27 cellular contexts compared by ENCODE assay signal in the genomic region with DNA sequence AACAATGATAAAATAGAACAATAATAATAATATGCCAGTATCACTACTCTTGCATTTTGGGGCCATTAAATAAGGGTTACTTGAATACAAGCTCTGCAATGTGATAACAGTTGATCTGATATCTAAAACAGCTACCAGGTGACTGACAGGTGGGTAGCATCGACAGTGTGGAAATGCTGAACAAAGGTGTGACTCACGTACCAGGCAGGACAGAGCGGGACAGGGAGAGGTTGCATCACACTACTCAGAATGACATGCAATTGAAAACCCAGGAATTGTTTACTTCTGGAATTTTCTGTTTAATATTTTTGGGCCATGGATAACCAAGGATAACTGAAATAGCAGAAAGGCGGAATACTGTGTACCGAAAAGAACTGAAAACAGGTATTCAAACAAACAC. TPM values are rescaled to one million over a fixed set of nuclear protein-coding genes. Genes with fewer than 3 reads are reported as not detected.
"Had no signal": no experiment of that assay in that cellular context is flagged by ENCODE, and none has a peak within 500 bp of the region (broad histone marks: within the 10 kb centered on the region; RNA-seq: fewer than 3 reads in every experiment).

No MANE protein-coding gene starts in this region.

- H3K36me3 ChIP-seq: cardiac muscle cell, neural progenitor cell, transverse colon, uterus had no signal

- H2AFZ ChIP-seq: hepatocyte, neural progenitor cell had no signal

- H3K27me3 ChIP-seq: hepatocyte, neural progenitor cell, transverse colon, uterus had no signal

- H3K79me2 ChIP-seq: hepatocyte had no signal

- H3K4me1 ChIP-seq: neural progenitor cell, transverse colon, uterus had no signal

- ATAC-seq: activated T-cell treated with anti-CD3 and anti-CD28 coated beads, Interleukin-2, amount 50 U/mL, for 72 hours; left lobe of liver; naive thymus-derived CD8-positive, alpha-beta T cell; stimulated activated naive B cell treated with anti-CD40 and anti-IgM and Interleukin-4, amounts not matched to agents 10 μg/mL and 1 μg/mL and 100 μg/mL, for 72 hours had no signal

- H3K27ac ChIP-seq: cardiac muscle cell, hepatocyte, neural progenitor cell, transverse colon, uterus had no signal

- DNase-seq: activated CD4-positive, alpha-beta memory T cell treated with anti-CD3 and anti-CD28 coated beads, Interleukin-2, amount 10 ng/mL, durations not matched to agents 7 days and 5 days; activated CD4-positive, alpha-beta T cell treated with anti-CD3 and anti-CD28 coated beads for 48 hours; activated CD4-positive, CD25-positive, alpha-beta regulatory T cell; activated effector memory CD4-positive, alpha-beta T cell treated with Interleukin-2 at 50 U/mL for 16 hours; activated naive CD4-positive, alpha-beta T cell treated with anti-CD3 and anti-CD28 coated beads for 36 hours; activated naive CD8-positive, alpha-beta T cell treated with anti-CD3 and anti-CD28 coated beads, Interleukin-2, amount 10 ng/mL, durations not matched to agents 7 days and 5 days; activated T-cell treated with anti-CD3 and anti-CD28 coated beads, Interleukin-2, amount 50 U/mL, for 72 hours; amniotic stem cell; effector CD8-positive, alpha-beta T cell; glutamatergic neuron; immature natural killer cell; naive thymus-derived CD8-positive, alpha-beta T cell; retina; stimulated activated CD4-positive, alpha-beta T cell treated with anti-CD3 and anti-CD28 coated beads, Interleukin-2, amount 100 ng/mL, for 48 hours; stimulated activated CD8-positive, alpha-beta memory T cell treated with anti-CD3 and anti-CD28 coated beads, Interleukin-4, amount 100 ng/mL, for 48 hours; stimulated activated naive B cell treated with anti-CD40 and anti-IgM and Interleukin-4, amounts not matched to agents 10 μg/mL and 1 μg/mL and 100 μg/mL, for 72 hours; transverse colon; uterus had no signal

- H3K9me3 ChIP-seq: transverse colon, uterus had no signal

- H3K4me2 ChIP-seq: hepatocyte, neural progenitor cell had no signal

- FAIRE-seq: frontal cortex had no signal

- H3K4me3 ChIP-seq: cardiac muscle cell, hepatocyte, lung, neural progenitor cell, transverse colon, uterus had no signal

RNA-seq across cellular contexts. Expression of a gene that starts 21.3 kb away (rescaled TPM):
- total RNA-seq: activated CD4-positive, alpha-beta memory T cell treated with anti-CD3 and anti-CD28 coated beads, Interleukin-2, amount 10 ng/mL, durations not matched to agents 7 days and 5 days; activated naive CD4-positive, alpha-beta T cell treated with anti-CD3 and anti-CD28 coated beads for 36 hours; activated naive CD8-positive, alpha-beta T cell treated with anti-CD3 and anti-CD28 coated beads, Interleukin-2, amount 10 ng/mL, durations not matched to agents 7 days and 5 days; activated T-cell treated with anti-CD3 and anti-CD28 coated beads, Interleukin-2, amount 50 U/mL, for 72 hours; cardiac muscle cell; cerebellum; frontal cortex; kidney epithelial cell; naive thymus-derived CD8-positive, alpha-beta T cell; progenitor cell of endocrine pancreas; transverse colon had no signal
- polyA plus RNA-seq: cardiac muscle cell; immature natural killer cell; naive thymus-derived CD8-positive, alpha-beta T cell had no signal
